8 cellular contexts compared by ENCODE assay signal in the genomic region with DNA sequence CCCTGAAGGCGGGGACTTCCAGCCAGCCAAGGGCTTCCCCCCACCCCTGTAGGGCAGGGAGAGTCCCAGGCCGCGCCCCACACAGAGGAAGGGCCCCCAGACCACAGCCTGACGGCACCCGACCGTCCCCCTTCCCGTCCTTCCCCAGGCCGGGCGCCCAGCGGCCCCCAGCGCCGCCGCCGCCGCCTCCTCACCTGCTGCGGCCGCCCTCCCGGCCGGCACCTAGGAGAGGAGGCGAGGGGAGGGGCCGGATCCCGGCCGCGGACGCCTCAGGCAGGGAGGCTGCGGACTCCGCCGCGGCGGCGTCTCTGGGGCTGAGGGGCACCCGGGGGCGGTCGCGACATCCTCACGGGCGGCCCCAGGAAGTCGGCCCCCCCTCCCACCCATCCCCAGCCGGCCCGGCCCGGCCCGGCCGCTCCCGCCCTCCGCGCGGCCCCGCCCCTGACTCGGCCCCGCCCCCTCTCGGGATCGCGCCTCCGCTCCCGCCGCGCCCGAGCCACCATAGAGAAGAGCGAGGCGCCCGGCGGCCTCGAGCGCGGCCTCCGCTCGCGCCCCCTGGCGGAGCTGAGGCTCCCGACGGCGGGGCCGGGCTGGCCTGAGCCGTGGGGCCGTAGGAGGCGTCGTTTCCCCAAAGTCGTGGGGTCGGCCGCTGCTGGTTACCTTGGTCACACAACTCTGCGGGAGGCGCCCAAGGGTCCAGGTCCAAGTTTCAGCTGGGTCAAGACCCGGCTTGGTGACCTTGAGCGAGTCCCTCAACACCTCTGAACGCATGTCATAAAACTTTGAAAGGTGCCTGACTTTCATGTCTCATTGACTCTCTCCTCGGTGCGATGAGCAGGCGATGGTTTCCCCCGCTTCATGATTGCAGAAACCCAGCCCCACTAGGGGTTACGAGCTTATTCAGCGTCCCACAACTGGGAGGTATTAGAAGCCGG. TPM values are rescaled to one million over a fixed set of nuclear protein-coding genes. Genes with fewer than 3 reads are reported as not detected.
DNase-seq lines count a peak whose midpoint lies in the region; ATAC-seq and TF ChIP-seq lines count a peak whose summit lies in the region.

No MANE protein-coding gene starts in this region.

- H3K79me2 ChIP-seq in KMS-11 (ENCODE audit: insufficient read depth, low read depth) (peaks cover 32% of the 10 kb centered on the region; the same call in 1 of the 2 replicates), neural cell (replicated peaks; ENCODE audit: insufficient read depth, low read length) (peaks cover 16% of the 10 kb centered on the region)

- peak; percentile 66 for ATAC-seq in GM21737 (IDR thresholded peaks at IDR 0.05; ENCODE audit: unreplicated experiment)

- no peaks in the 10 kb centered on the region for H3K9me2 ChIP-seq in neural cell (ENCODE audit: insufficient read depth, low read length)

- no peaks in the 10 kb centered on the region for H3K36me3 ChIP-seq in KMS-11 (ENCODE audit: insufficient read depth)
- no peaks in the 10 kb centered on the region for H3K36me3 ChIP-seq in neural cell (ENCODE audit: insufficient read depth, low read length)
- H3K36me3 ChIP-seq in stomach smooth muscle (ENCODE audit: control insufficient read depth in 2 of 2, insufficient read depth in 2 of 2, low read length in 2 of 2), result no peaks in the 10 kb centered on the region

- H3K9me3 ChIP-seq in neural cell (ENCODE audit: low read length) (no peaks in the 10 kb centered on the region), stomach smooth muscle (ENCODE audit: control insufficient read depth in 2 of 2, low read length in 2 of 2) (no peaks in the 10 kb centered on the region)

- H3K27me3 ChIP-seq in KMS-11 (ENCODE audit: insufficient read depth, low read depth) (no peaks in the 10 kb centered on the region), neural cell (ENCODE audit: insufficient read depth, low read depth, low read length) (no peaks in the 10 kb centered on the region), stomach smooth muscle (ENCODE audit: control insufficient read depth in 1 of 2, insufficient read depth in 2 of 2, low read length in 2 of 2) (no peaks in the 10 kb centered on the region)

- H3K4me1 ChIP-seq in KMS-11 (ENCODE audit: low read depth, poor library complexity, severe bottlenecking) (peaks cover 39% of the 10 kb centered on the region), stomach smooth muscle (ENCODE audit: control insufficient read depth, insufficient read depth, low read length) (peaks cover 23% of the 10 kb centered on the region)

- H2AFZ ChIP-seq in KMS-11 (ENCODE audit: low read depth) (peak overlapping the region; percentile 69), neural cell (ENCODE audit: low read depth, low read length) (peak overlapping the region; percentile 60)

- H3F3A ChIP-seq in neural cell (ENCODE audit: insufficient read depth, low read length, poor library complexity, severe bottlenecking), result no peaks in the 10 kb centered on the region

- DNase-seq in EH (ENCODE audit: low read depth), result peak; percentile 84
- DNase-seq in RWPE1 (ENCODE audit: low spot score), result peak; percentile 76
- peak; percentile 97 for DNase-seq in activated effector memory CD4-positive, alpha-beta T cell treated with anti-CD3 and anti-CD28 coated beads, Interleukin-2, amount 50 U/mL, for 16 hours
- peak; percentile 41 for DNase-seq in fibroblast of the conjunctiva (ENCODE audit: low read depth)

- H4K20me1 ChIP-seq in KMS-11 (ENCODE audit: insufficient read depth) (no peaks in the 10 kb centered on the region), neural cell (ENCODE audit: insufficient read depth) (no peaks in the 10 kb centered on the region)

- H3K4me2 ChIP-seq in KMS-11 (peak overlapping the region; percentile 64), neural cell (ENCODE audit: low read length) (peak overlapping the region; percentile 94)

- no peak overlapping the region for H3K4me3 ChIP-seq in KMS-11 (IDR thresholded peaks at IDR 0.05; ENCODE audit: insufficient read depth, low read depth, low read length)
- H3K4me3 ChIP-seq in neural cell (ENCODE audit: low read length), result peak overlapping the region; percentile 96
- H3K4me3 ChIP-seq in stomach smooth muscle (ENCODE audit: low read length in 2 of 2), result peak overlapping the region; percentile 91 to 93

- peak overlapping the region; percentile 62 for H3K9ac ChIP-seq in KMS-11
- H3K9ac ChIP-seq in neural cell (ENCODE audit: low read length), result peak overlapping the region; percentile 80
- H3K9ac ChIP-seq in stomach smooth muscle (ENCODE audit: low read length in 2 of 2), result peak overlapping the region; percentile 95 to 97

- H3K27ac ChIP-seq in KMS-11, result peak overlapping the region; percentile 65
- H3K27ac ChIP-seq in RWPE1, result peak overlapping the region; percentile 78
- peak overlapping the region; percentile 39 for H3K27ac ChIP-seq in neural cell (ENCODE audit: low read length)
- H3K27ac ChIP-seq in stomach smooth muscle (ENCODE audit: low read length), result peak overlapping the region; percentile 76

- TF ChIP-seq CTCF in KMS-11 (conservative IDR thresholded peaks at IDR 0.05; ENCODE audit: low read depth, low read length) (peak; percentile 49), RWPE1 (conservative IDR thresholded peaks at IDR 0.05; ENCODE audit: low read depth) (peak; percentile 88), neural cell (IDR thresholded peaks at IDR 0.05; ENCODE audit: poor library complexity, severe bottlenecking) (peak; percentile 88)

- POLR2A ChIA-PET in RWPE1 (lab: Yijun Ruan, JAX; ENCODE audit: low non-redundant PET), result interaction anchor here (0.6 kb wide), 1 partner anchor 33 kb away, joined by 3 read pairs; no protein-coding TSS in a partner anchor

- no peak for TF ChIP-seq EP300 in neural cell (conservative IDR thresholded peaks at IDR 0.05; ENCODE audit: poor library complexity, severe bottlenecking)

- CTCF ChIA-PET in RWPE1 (lab: Yijun Ruan, JAX), result interaction anchor here (0.6 to 1.5 kb wide), 10 partner anchors 9 to 1310 kb away, joined by 3 to 7 read pairs (median 4); no protein-coding TSS in a partner anchor

- TF ChIP-seq RAD21 in neural cell (conservative IDR thresholded peaks at IDR 0.05), result peak; percentile 70

TF ChIP-seq in neural cell, 6 proteins besides CTCF, POLR2A, EP300 and RAD21:
- TF ChIP-seq EZH2 (IDR thresholded peaks at IDR 0.05; ENCODE audit: borderline replicate concordance, insufficient read depth, low read length, poor library complexity, severe bottlenecking), result no peak
- no peak for TF ChIP-seq POLR2AphosphoS5 (IDR thresholded peaks at IDR 0.05)
- TF ChIP-seq TAF1 (IDR thresholded peaks at IDR 0.05; ENCODE audit: low read depth), result no peak
- TF ChIP-seq, protein P1, sequence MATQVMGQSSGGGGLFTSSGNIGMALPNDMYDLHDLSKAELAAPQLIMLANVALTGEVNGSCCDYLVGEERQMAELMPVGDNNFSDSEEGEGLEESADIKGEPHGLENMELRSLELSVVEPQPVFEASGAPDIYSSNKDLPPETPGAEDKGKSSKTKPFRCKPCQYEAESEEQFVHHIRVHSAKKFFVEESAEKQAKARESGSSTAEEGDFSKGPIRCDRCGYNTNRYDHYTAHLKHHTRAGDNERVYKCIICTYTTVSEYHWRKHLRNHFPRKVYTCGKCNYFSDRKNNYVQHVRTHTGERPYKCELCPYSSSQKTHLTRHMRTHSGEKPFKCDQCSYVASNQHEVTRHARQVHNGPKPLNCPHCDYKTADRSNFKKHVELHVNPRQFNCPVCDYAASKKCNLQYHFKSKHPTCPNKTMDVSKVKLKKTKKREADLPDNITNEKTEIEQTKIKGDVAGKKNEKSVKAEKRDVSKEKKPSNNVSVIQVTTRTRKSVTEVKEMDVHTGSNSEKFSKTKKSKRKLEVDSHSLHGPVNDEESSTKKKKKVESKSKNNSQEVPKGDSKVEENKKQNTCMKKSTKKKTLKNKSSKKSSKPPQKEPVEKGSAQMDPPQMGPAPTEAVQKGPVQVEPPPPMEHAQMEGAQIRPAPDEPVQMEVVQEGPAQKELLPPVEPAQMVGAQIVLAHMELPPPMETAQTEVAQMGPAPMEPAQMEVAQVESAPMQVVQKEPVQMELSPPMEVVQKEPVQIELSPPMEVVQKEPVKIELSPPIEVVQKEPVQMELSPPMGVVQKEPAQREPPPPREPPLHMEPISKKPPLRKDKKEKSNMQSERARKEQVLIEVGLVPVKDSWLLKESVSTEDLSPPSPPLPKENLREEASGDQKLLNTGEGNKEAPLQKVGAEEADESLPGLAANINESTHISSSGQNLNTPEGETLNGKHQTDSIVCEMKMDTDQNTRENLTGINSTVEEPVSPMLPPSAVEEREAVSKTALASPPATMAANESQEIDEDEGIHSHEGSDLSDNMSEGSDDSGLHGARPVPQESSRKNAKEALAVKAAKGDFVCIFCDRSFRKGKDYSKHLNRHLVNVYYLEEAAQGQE (IDR thresholded peaks at IDR 0.05; ENCODE audit: borderline replicate concordance), result no peak
- peak; percentile 82 for TF ChIP-seq SMC3 (conservative IDR thresholded peaks at IDR 0.05; ENCODE audit: poor library complexity)
- TF ChIP-seq MXI1 (conservative IDR thresholded peaks at IDR 0.05; ENCODE audit: poor library complexity, severe bottlenecking), result peak; percentile 4

RNA-seq across cellular contexts. Expression of gene RFFL, which starts 25.7 kb away (rescaled TPM):
- 6.6 and 7.0 TPM in 2 replicates for polyA plus RNA-seq in neural cell
- polyA minus RNA-seq in neural cell, result 14.1 and 16.1 TPM in 2 replicates

RNA-seq across cellular contexts. Expression of gene RAD51D, which starts 30.5 kb away (rescaled TPM):
- 13.8 and 19.0 TPM in 2 replicates for polyA plus RNA-seq in neural cell
- 12.7 and 22.9 TPM in 2 replicates for polyA minus RNA-seq in neural cell

RNA-seq across cellular contexts. Expression of gene FNDC8, which starts 32.2 kb away (rescaled TPM):
- not detected in 2 replicates for polyA plus RNA-seq in neural cell
- not detected in 2 replicates for polyA minus RNA-seq in neural cell

RNA-seq across cellular contexts. Expression of gene NLE1, which starts 52.9 kb away (rescaled TPM):
- 30.8 and 43.0 TPM in 2 replicates for polyA plus RNA-seq in neural cell
- 28.6 and 37.5 TPM in 2 replicates for polyA minus RNA-seq in neural cell

RNA-seq across cellular contexts. Expression of gene UNC45B, which starts 58.4 kb away (rescaled TPM):
- not detected in 2 replicates for polyA plus RNA-seq in neural cell
- not detected in 2 replicates for polyA minus RNA-seq in neural cell

Comparison
In these comparisons a context has a peak if more than half of its experiments do, and no peak if none do; other contexts are left out.
1. DNase-seq: peak in every context shown above with its lines; median percentile 97 in activated effector memory CD4-positive, alpha-beta T cell treated with anti-CD3 and anti-CD28 coated beads, Interleukin-2, amount 50 U/mL, for 16 hours; 84 in EH; 76 in RWPE1; 41 in fibroblast of the conjunctiva.